In the genomic region with DNA sequence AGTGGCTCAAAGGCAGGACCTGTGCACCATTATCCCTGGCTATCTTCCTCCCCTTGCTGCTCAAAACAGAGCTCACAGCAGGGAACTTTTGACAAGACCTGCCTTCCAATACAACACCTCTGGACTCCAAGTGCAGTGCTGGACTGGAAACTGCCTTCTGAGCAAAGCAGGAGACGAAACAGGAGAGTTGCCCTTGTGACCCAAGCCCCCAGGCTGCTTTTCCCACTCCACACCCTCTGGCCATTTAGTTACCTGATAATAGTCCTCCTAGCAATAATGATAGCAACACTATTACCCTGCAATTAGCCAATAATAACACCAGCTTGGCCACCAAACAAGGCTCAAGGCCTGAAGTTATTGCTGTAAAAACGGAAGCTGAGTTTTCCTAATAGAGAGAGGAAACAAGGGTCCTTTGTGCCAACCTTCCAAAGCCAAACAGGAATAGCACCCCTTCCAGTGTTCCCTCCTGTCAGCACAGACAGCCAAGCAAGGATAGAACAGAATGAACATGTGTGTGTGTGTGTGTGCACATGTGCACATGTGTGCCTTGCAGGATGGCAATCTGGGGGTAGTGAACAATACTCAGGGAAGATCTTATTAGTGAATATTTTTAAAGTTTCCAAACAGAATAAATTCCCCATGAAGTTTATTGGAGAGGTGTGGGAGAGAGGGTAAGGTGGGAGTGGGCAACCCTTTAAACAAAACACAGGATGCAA, we compare ENCODE assay signal across 20 cellular contexts. TPM values are rescaled to one million over a fixed set of nuclear protein-coding genes. Genes with fewer than 3 reads are reported as not detected.
DNase-seq lines count a peak whose midpoint lies in the region; ATAC-seq, FAIRE-seq and TF ChIP-seq lines count a peak whose summit lies in the region.
"Had no signal": no experiment of that assay in that cellular context is flagged by ENCODE, and none has a peak within 500 bp of the region (broad histone marks: within the 10 kb centered on the region; RNA-seq: fewer than 3 reads in every experiment).

No MANE protein-coding gene starts in this region.

- H3K27ac ChIP-seq in HepG2 (ENCODE audit: extremely low read length, insufficient read depth, low read length) (no peak overlapping the region), right lobe of liver (no peak overlapping the region), esophagus muscularis mucosa (replicated peaks in 1 of 4) (no peak overlapping the region), vagina (no peak overlapping the region), MM.1S (ENCODE audit: low read length) (no peak overlapping the region)
- H3K27ac ChIP-seq: 22Rv1, PC-9 had no signal

- TF ChIP-seq POLR2A in HepG2 (IDR thresholded peaks at IDR 0.05; ENCODE audit: insufficient read depth in 1 of 2, low read depth in 2 of 2, low read length in 2 of 2), result no peak
- TF ChIP-seq POLR2A in right lobe of liver (IDR thresholded peaks at IDR 0.05), result no peak
- no peak for TF ChIP-seq POLR2A in esophagus muscularis mucosa (IDR thresholded peaks at IDR 0.05; ENCODE audit: low read depth)
- TF ChIP-seq POLR2A in vagina (IDR thresholded peaks at IDR 0.05), result no peak

- H3K36me3 ChIP-seq in HepG2 (replicated peaks in 1 of 2; ENCODE audit: control insufficient read depth in 1 of 2, insufficient read depth in 2 of 2, low read length in 2 of 2), result no peaks in the 10 kb centered on the region
- no peaks in the 10 kb centered on the region for H3K36me3 ChIP-seq in right lobe of liver
- no peaks in the 10 kb centered on the region for H3K36me3 ChIP-seq in esophagus muscularis mucosa
- H3K36me3 ChIP-seq in vagina, result no peaks in the 10 kb centered on the region
- H3K36me3 ChIP-seq in MM.1S (replicated peaks; ENCODE audit: insufficient read depth, low read length), result no peaks in the 10 kb centered on the region

- H3K4me1 ChIP-seq in HepG2 (ENCODE audit: insufficient read depth, low read length) (no peaks in the 10 kb centered on the region), right lobe of liver (no peaks in the 10 kb centered on the region), esophagus muscularis mucosa (no peaks in the 10 kb centered on the region), vagina (no peaks in the 10 kb centered on the region), MM.1S (ENCODE audit: low read length) (no peaks in the 10 kb centered on the region)

- no TSS peak for BruUV-seq in HepG2 (replicated peaks; lab: Mats Ljungman, UMichigan)

- H3K9ac ChIP-seq in HepG2 (ENCODE audit: insufficient read depth, low read depth, low read length) (no peak overlapping the region), MM.1S (ENCODE audit: low read length) (no peak overlapping the region)

- intact Hi-C loops in HepG2 (cut with micrococcal nuclease; ENCODE audit: unreplicated experiment) (no loop called here), right lobe of liver (cut with DNase I) (no loop called here), esophagus muscularis mucosa (cut with DNase I) (no loop called here), vagina (cut with DNase I) (no loop called here)

- H4K20me1 ChIP-seq in HepG2 (ENCODE audit: insufficient read depth, low read length) (no peaks in the 10 kb centered on the region), MM.1S (ENCODE audit: insufficient read depth, low read length) (no peaks in the 10 kb centered on the region)

- FAIRE-seq in HepG2 (lab: Jason Lieb, UNC), result no peak
- FAIRE-seq: G401.6 had no signal

- WGBS in HepG2 (ENCODE audit: low lambda C conversion rate), result 0% methylated on average over 2 of the region's 2 CpGs
- WGBS in right lobe of liver (ENCODE audit: insufficient coverage, low coverage, low lambda C conversion rate, missing lambda C conversion rate), result 44% methylated on average over 2 of the region's 2 CpGs
- WGBS in esophagus muscularis mucosa, result 61% methylated on average over 2 of the region's 2 CpGs

- POLR2A ChIA-PET in HepG2 (lab: Yijun Ruan, JAX), result no interaction called here

- in situ Hi-C loops in HepG2 (cut with HindIII; ENCODE audit: extremely low pct_ligation_motif_present, low pct_unique_long_range_greater_than_20kb), result no loop called here

- no peak overlapping the region for H3K4me3 ChIP-seq in HepG2 (replicated peaks in 1 of 3; ENCODE audit: insufficient read depth in 1 of 3, low read depth in 2 of 3, low read length in 3 of 3)
- no peak overlapping the region for H3K4me3 ChIP-seq in right lobe of liver
- no peak overlapping the region for H3K4me3 ChIP-seq in esophagus muscularis mucosa
- no peak overlapping the region for H3K4me3 ChIP-seq in vagina
- no peak overlapping the region for H3K4me3 ChIP-seq in MM.1S (ENCODE audit: low read length)
- H3K4me3 ChIP-seq: PC-9 had no signal

- TF ChIP-seq RAD21 in HepG2 (CRISPR knock-in tag; IDR thresholded peaks at IDR 0.05), result no peak

- H3K4me2 ChIP-seq in HepG2 (ENCODE audit: low read depth, low read length) (no peak overlapping the region), MM.1S (ENCODE audit: low read depth, low read length) (no peak overlapping the region)
- H3K4me2 ChIP-seq: PC-9 had no signal

- H3K79me2 ChIP-seq in HepG2 (ENCODE audit: insufficient read depth, low read length), result no peaks in the 10 kb centered on the region
- H3K79me2 ChIP-seq in MM.1S (ENCODE audit: low read length), result no peaks in the 10 kb centered on the region

- no peak for TF ChIP-seq EP300 in HepG2 (IDR thresholded peaks at IDR 0.05; ENCODE audit: low read depth in 2 of 2, low read length in 2 of 2)
- TF ChIP-seq EP300 in HepG2 (CRISPR knock-in tag; IDR thresholded peaks at IDR 0.05; ENCODE audit: borderline replicate concordance), result no peak
- no peak for TF ChIP-seq EP300 in esophagus muscularis mucosa (IDR thresholded peaks at IDR 0.05)

- H3K9me2 ChIP-seq in MM.1S (replicated peaks; ENCODE audit: insufficient read depth, low read length), result no peaks in the 10 kb centered on the region

- peak in 2 of 3 experiments; percentile 29 to 45 for DNase-seq in NCI-H1417 (lab: John Stamatoyannopoulos, UW)
- no peak for DNase-seq in NCI-H1417 treated with DMSO at 0.1 percent for 48 hours (lab: John Stamatoyannopoulos, UW)
- no peak for DNase-seq in HepG2 (ENCODE audit: low spot score)
- no peak for DNase-seq in right lobe of liver
- peak; percentile 88 for DNase-seq in esophagus muscularis mucosa (ENCODE audit: extremely low spot score)
- DNase-seq in vagina (ENCODE audit: extremely low spot score in 2 of 2), result peak; percentile 42 to 49
- no peak for DNase-seq in MM.1S
- DNase-seq: CD8-positive, alpha-beta memory T cell; DND-41; KBM-7; NCI-H1436 treated with DMSO at 0.1 percent for 48 hours; NCI-H2081; NCI-H82; PC-9 had no signal

- no peaks in the 10 kb centered on the region for H3K9me3 ChIP-seq in HepG2 (ENCODE audit: low read length)
- H3K9me3 ChIP-seq in right lobe of liver, result no peaks in the 10 kb centered on the region
- no peaks in the 10 kb centered on the region for H3K9me3 ChIP-seq in esophagus muscularis mucosa
- H3K9me3 ChIP-seq in vagina, result no peaks in the 10 kb centered on the region
- no peaks in the 10 kb centered on the region for H3K9me3 ChIP-seq in MM.1S (replicated peaks; ENCODE audit: insufficient read depth, low read length)

- H2AFZ ChIP-seq in HepG2 (ENCODE audit: low read length) (no peak overlapping the region), MM.1S (ENCODE audit: low read length) (no peak overlapping the region)
- H2AFZ ChIP-seq: PC-9 had no signal

- H3F3A ChIP-seq in MM.1S (ENCODE audit: insufficient read depth, low read length), result no peaks in the 10 kb centered on the region

- CTCF ChIA-PET in HepG2 (lab: Yijun Ruan, JAX; ENCODE audit: low intra/inter-chr PET ratio, low total read pairs), result no interaction called here

- TF ChIP-seq CTCF in HepG2 (CRISPR knock-in tag; IDR thresholded peaks at IDR 0.05) (no peak), right lobe of liver (IDR thresholded peaks at IDR 0.05) (no peak), esophagus muscularis mucosa (IDR thresholded peaks at IDR 0.05) (no peak), vagina (IDR thresholded peaks at IDR 0.05) (no peak), MM.1S (IDR thresholded peaks at IDR 0.05; ENCODE audit: low read length) (no peak)

- H3K27me3 ChIP-seq in HepG2 (ENCODE audit: control insufficient read depth in 1 of 2, insufficient read depth in 2 of 2, low read length in 2 of 2), result peaks cover 0 to 14% of the 10 kb centered on the region in 2 experiments; a peak in 2 of 5 replicates
- H3K27me3 ChIP-seq in right lobe of liver, result no peaks in the 10 kb centered on the region
- no peaks in the 10 kb centered on the region for H3K27me3 ChIP-seq in esophagus muscularis mucosa
- H3K27me3 ChIP-seq in vagina, result no peaks in the 10 kb centered on the region
- H3K27me3 ChIP-seq in MM.1S (replicated peaks; ENCODE audit: insufficient read depth, low read length), result peaks cover 13% of the 10 kb centered on the region

- ATAC-seq in HepG2 (no peak), right lobe of liver (no peak), HG03039 (IDR thresholded peaks at IDR 0.05; ENCODE audit: unreplicated experiment) (no peak)

RNA-seq across cellular contexts. Expression of gene KRT73, which starts 9.2 kb away (rescaled TPM):
- total RNA-seq in HepG2 (2016; rRNA removed; fragmentation: Illumina TruSeq; extraction: Trizol) (not detected in 2 replicates), right lobe of liver (not detected), esophagus muscularis mucosa (not detected), vagina (not detected)
- total RNA-seq in HepG2 (2016; cell fraction: cytosol; rRNA removed; fragmentation: Illumina TruSeq; extraction: Trizol; ENCODE audit: low read depth), result not detected in 2 replicates
- total RNA-seq in HepG2 (2016; cell fraction: insoluble cytoplasmic fraction; rRNA removed; fragmentation: Illumina TruSeq; extraction: Trizol), result not detected in 2 replicates
- not detected in 2 replicates for total RNA-seq in HepG2 (2016; cell fraction: membrane; rRNA removed; fragmentation: Illumina TruSeq; extraction: Trizol)
- total RNA-seq in HepG2 (2016; cell fraction: nucleus; rRNA removed; fragmentation: Illumina TruSeq; extraction: Trizol), result not detected in 2 replicates
- polyA plus RNA-seq in HepG2 (2011; rRNA removed), result not detected in 2 replicates
- not detected in 2 replicates for polyA plus RNA-seq in HepG2 (2011; cell fraction: cytosol; rRNA removed)
- not detected in 2 replicates for polyA plus RNA-seq in HepG2 (2011; cell fraction: nucleus; rRNA removed)
- polyA plus RNA-seq in HepG2 (2012), result not detected in 2 replicates
- not detected in 2 replicates for polyA plus RNA-seq in HepG2 (2016; cell fraction: cytosol; fragmentation: Illumina TruSeq; extraction: Trizol; ENCODE audit: low read depth)
- not detected in 2 replicates for polyA plus RNA-seq in HepG2 (2016; cell fraction: insoluble cytoplasmic fraction; fragmentation: Illumina TruSeq; extraction: Trizol; ENCODE audit: low read depth)
- not detected in 2 replicates for polyA plus RNA-seq in HepG2 (2016; cell fraction: membrane; fragmentation: Illumina TruSeq; extraction: Trizol; ENCODE audit: low read depth)
- not detected in 2 replicates for polyA plus RNA-seq in HepG2 (2016; cell fraction: nucleus; fragmentation: Illumina TruSeq; extraction: Trizol; ENCODE audit: insufficient read depth, low read depth)
- polyA minus RNA-seq in HepG2 (2011; rRNA and poly(A)+ RNA removed; ENCODE audit: low replicate concordance), result not detected in 2 replicates
- not detected in 2 replicates for polyA minus RNA-seq in HepG2 (2011; cell fraction: cytosol; rRNA and poly(A)+ RNA removed)
- polyA minus RNA-seq in HepG2 (2011; cell fraction: nucleus; rRNA and poly(A)+ RNA removed), result not detected in 2 replicates
- total RNA-seq: NCI-H460, PC-9 had no signal
- polyA plus RNA-seq: AG04450, BJ had no signal

RNA-seq across cellular contexts. Expression of gene KRT2, which starts 24.5 kb away (rescaled TPM):
- total RNA-seq in HepG2 (2016; rRNA removed; fragmentation: Illumina TruSeq; extraction: Trizol), result not detected in 2 replicates
- not detected in 2 replicates for total RNA-seq in HepG2 (2016; cell fraction: cytosol; rRNA removed; fragmentation: Illumina TruSeq; extraction: Trizol; ENCODE audit: low read depth)
- not detected in 2 replicates for total RNA-seq in HepG2 (2016; cell fraction: insoluble cytoplasmic fraction; rRNA removed; fragmentation: Illumina TruSeq; extraction: Trizol)
- not detected in 2 replicates for total RNA-seq in HepG2 (2016; cell fraction: membrane; rRNA removed; fragmentation: Illumina TruSeq; extraction: Trizol)
- not detected in 2 replicates for total RNA-seq in HepG2 (2016; cell fraction: nucleus; rRNA removed; fragmentation: Illumina TruSeq; extraction: Trizol)
- polyA plus RNA-seq in HepG2 (2011; rRNA removed), result not detected in 2 replicates
- polyA plus RNA-seq in HepG2 (2011; cell fraction: cytosol; rRNA removed), result not detected in 2 replicates
- polyA plus RNA-seq in HepG2 (2011; cell fraction: nucleus; rRNA removed), result not detected in 2 replicates
- not detected in 2 replicates for polyA plus RNA-seq in HepG2 (2012)
- not detected in 2 replicates for polyA plus RNA-seq in HepG2 (2016; cell fraction: cytosol; fragmentation: Illumina TruSeq; extraction: Trizol; ENCODE audit: low read depth)
- polyA plus RNA-seq in HepG2 (2016; cell fraction: insoluble cytoplasmic fraction; fragmentation: Illumina TruSeq; extraction: Trizol; ENCODE audit: low read depth), result not detected in 2 replicates
- not detected in 2 replicates for polyA plus RNA-seq in HepG2 (2016; cell fraction: membrane; fragmentation: Illumina TruSeq; extraction: Trizol; ENCODE audit: low read depth)
- not detected in 2 replicates for polyA plus RNA-seq in HepG2 (2016; cell fraction: nucleus; fragmentation: Illumina TruSeq; extraction: Trizol; ENCODE audit: insufficient read depth, low read depth)
- not detected in 2 replicates for polyA minus RNA-seq in HepG2 (2011; rRNA and poly(A)+ RNA removed; ENCODE audit: low replicate concordance)
- polyA minus RNA-seq in HepG2 (2011; cell fraction: cytosol; rRNA and poly(A)+ RNA removed), result not detected in 2 replicates
- polyA minus RNA-seq in HepG2 (2011; cell fraction: nucleus; rRNA and poly(A)+ RNA removed), result not detected in 2 replicates
- not detected for total RNA-seq in right lobe of liver
- total RNA-seq in esophagus muscularis mucosa, result not detected
- total RNA-seq in vagina, result 2.0 TPM
- total RNA-seq: CD8-positive, alpha-beta memory T cell; NCI-H460; PC-9 had no signal
- polyA plus RNA-seq: AG04450, BJ had no signal

RNA-seq across cellular contexts. Expression of gene KRT72, which starts 26.3 kb away (rescaled TPM):
- not detected in 2 replicates for total RNA-seq in HepG2 (2016; rRNA removed; fragmentation: Illumina TruSeq; extraction: Trizol)
- total RNA-seq in HepG2 (2016; cell fraction: cytosol; rRNA removed; fragmentation: Illumina TruSeq; extraction: Trizol; ENCODE audit: low read depth), result not detected in 2 replicates
- not detected in 2 replicates for total RNA-seq in HepG2 (2016; cell fraction: insoluble cytoplasmic fraction; rRNA removed; fragmentation: Illumina TruSeq; extraction: Trizol)
- total RNA-seq in HepG2 (2016; cell fraction: membrane; rRNA removed; fragmentation: Illumina TruSeq; extraction: Trizol), result not detected in 2 replicates
- not detected in 2 replicates for total RNA-seq in HepG2 (2016; cell fraction: nucleus; rRNA removed; fragmentation: Illumina TruSeq; extraction: Trizol)
- polyA plus RNA-seq in HepG2 (2011; rRNA removed), result not detected in 2 replicates
- polyA plus RNA-seq in HepG2 (2011; cell fraction: cytosol; rRNA removed), result not detected in 2 replicates
- not detected in 2 replicates for polyA plus RNA-seq in HepG2 (2011; cell fraction: nucleus; rRNA removed)
- polyA plus RNA-seq in HepG2 (2012), result not detected in 2 replicates
- not detected in 2 replicates for polyA plus RNA-seq in HepG2 (2016; cell fraction: cytosol; fragmentation: Illumina TruSeq; extraction: Trizol; ENCODE audit: low read depth)
- polyA plus RNA-seq in HepG2 (2016; cell fraction: insoluble cytoplasmic fraction; fragmentation: Illumina TruSeq; extraction: Trizol; ENCODE audit: low read depth), result not detected in 2 replicates
- polyA plus RNA-seq in HepG2 (2016; cell fraction: membrane; fragmentation: Illumina TruSeq; extraction: Trizol; ENCODE audit: low read depth), result not detected in 2 replicates
- polyA plus RNA-seq in HepG2 (2016; cell fraction: nucleus; fragmentation: Illumina TruSeq; extraction: Trizol; ENCODE audit: insufficient read depth, low read depth), result not detected in 2 replicates
- polyA minus RNA-seq in HepG2 (2011; rRNA and poly(A)+ RNA removed; ENCODE audit: low replicate concordance), result not detected in 2 replicates
- polyA minus RNA-seq in HepG2 (2011; cell fraction: cytosol; rRNA and poly(A)+ RNA removed), result not detected in 2 replicates
- polyA minus RNA-seq in HepG2 (2011; cell fraction: nucleus; rRNA and poly(A)+ RNA removed), result not detected in 2 replicates
- not detected for total RNA-seq in right lobe of liver
- total RNA-seq in esophagus muscularis mucosa, result not detected
- total RNA-seq in vagina, result not detected
- total RNA-seq: CD8-positive, alpha-beta memory T cell; NCI-H460; PC-9 had no signal
- polyA plus RNA-seq: AG04450; BJ; CD8-positive, alpha-beta memory T cell had no signal

RNA-seq across cellular contexts. Expression of gene KRT1, which starts 52.7 kb away (rescaled TPM):
- total RNA-seq in HepG2 (2016; rRNA removed; fragmentation: Illumina TruSeq; extraction: Trizol) (not detected in 2 replicates), right lobe of liver (not detected), esophagus muscularis mucosa (not detected), vagina (886 TPM)
- not detected in 2 replicates for total RNA-seq in HepG2 (2016; cell fraction: cytosol; rRNA removed; fragmentation: Illumina TruSeq; extraction: Trizol; ENCODE audit: low read depth)
- not detected in 2 replicates for total RNA-seq in HepG2 (2016; cell fraction: insoluble cytoplasmic fraction; rRNA removed; fragmentation: Illumina TruSeq; extraction: Trizol)
- total RNA-seq in HepG2 (2016; cell fraction: membrane; rRNA removed; fragmentation: Illumina TruSeq; extraction: Trizol), result not detected in 2 replicates
- total RNA-seq in HepG2 (2016; cell fraction: nucleus; rRNA removed; fragmentation: Illumina TruSeq; extraction: Trizol), result not detected in 2 replicates
- polyA plus RNA-seq in HepG2 (2011; rRNA removed), result not detected in 2 replicates
- polyA plus RNA-seq in HepG2 (2011; cell fraction: cytosol; rRNA removed), result not detected in 2 replicates
- polyA plus RNA-seq in HepG2 (2011; cell fraction: nucleus; rRNA removed), result not detected in 2 replicates
- not detected in 2 replicates for polyA plus RNA-seq in HepG2 (2012)
- not detected in 2 replicates for polyA plus RNA-seq in HepG2 (2016; cell fraction: cytosol; fragmentation: Illumina TruSeq; extraction: Trizol; ENCODE audit: low read depth)
- not detected in 2 replicates for polyA plus RNA-seq in HepG2 (2016; cell fraction: insoluble cytoplasmic fraction; fragmentation: Illumina TruSeq; extraction: Trizol; ENCODE audit: low read depth)
- not detected in 2 replicates for polyA plus RNA-seq in HepG2 (2016; cell fraction: membrane; fragmentation: Illumina TruSeq; extraction: Trizol; ENCODE audit: low read depth)
- not detected in 2 replicates for polyA plus RNA-seq in HepG2 (2016; cell fraction: nucleus; fragmentation: Illumina TruSeq; extraction: Trizol; ENCODE audit: insufficient read depth, low read depth)
- polyA minus RNA-seq in HepG2 (2011; rRNA and poly(A)+ RNA removed; ENCODE audit: low replicate concordance), result not detected in 2 replicates
- polyA minus RNA-seq in HepG2 (2011; cell fraction: cytosol; rRNA and poly(A)+ RNA removed), result not detected in 2 replicates
- not detected in 2 replicates for polyA minus RNA-seq in HepG2 (2011; cell fraction: nucleus; rRNA and poly(A)+ RNA removed)
- total RNA-seq: CD8-positive, alpha-beta memory T cell; NCI-H460; PC-9 had no signal
- polyA plus RNA-seq: AG04450, BJ had no signal

RNA-seq across cellular contexts. Expression of gene KRT74, which starts 53.9 kb away (rescaled TPM):
- total RNA-seq in HepG2 (2016; rRNA removed; fragmentation: Illumina TruSeq; extraction: Trizol) (not detected in 2 replicates), right lobe of liver (not detected), esophagus muscularis mucosa (not detected), vagina (not detected)
- not detected in 2 replicates for total RNA-seq in HepG2 (2016; cell fraction: cytosol; rRNA removed; fragmentation: Illumina TruSeq; extraction: Trizol; ENCODE audit: low read depth)
- not detected in 2 replicates for total RNA-seq in HepG2 (2016; cell fraction: insoluble cytoplasmic fraction; rRNA removed; fragmentation: Illumina TruSeq; extraction: Trizol)
- not detected in 2 replicates for total RNA-seq in HepG2 (2016; cell fraction: membrane; rRNA removed; fragmentation: Illumina TruSeq; extraction: Trizol)
- total RNA-seq in HepG2 (2016; cell fraction: nucleus; rRNA removed; fragmentation: Illumina TruSeq; extraction: Trizol), result not detected in 2 replicates
- not detected in 2 replicates for polyA plus RNA-seq in HepG2 (2011; rRNA removed)
- polyA plus RNA-seq in HepG2 (2011; cell fraction: cytosol; rRNA removed), result not detected in 2 replicates
- not detected in 2 replicates for polyA plus RNA-seq in HepG2 (2011; cell fraction: nucleus; rRNA removed)
- not detected in 2 replicates for polyA plus RNA-seq in HepG2 (2012)
- not detected in 2 replicates for polyA plus RNA-seq in HepG2 (2016; cell fraction: cytosol; fragmentation: Illumina TruSeq; extraction: Trizol; ENCODE audit: low read depth)
- polyA plus RNA-seq in HepG2 (2016; cell fraction: insoluble cytoplasmic fraction; fragmentation: Illumina TruSeq; extraction: Trizol; ENCODE audit: low read depth), result not detected in 2 replicates
- polyA plus RNA-seq in HepG2 (2016; cell fraction: membrane; fragmentation: Illumina TruSeq; extraction: Trizol; ENCODE audit: low read depth), result not detected in 2 replicates
- polyA plus RNA-seq in HepG2 (2016; cell fraction: nucleus; fragmentation: Illumina TruSeq; extraction: Trizol; ENCODE audit: insufficient read depth, low read depth), result not detected in 2 replicates
- not detected in 2 replicates for polyA minus RNA-seq in HepG2 (2011; rRNA and poly(A)+ RNA removed; ENCODE audit: low replicate concordance)
- not detected in 2 replicates for polyA minus RNA-seq in HepG2 (2011; cell fraction: cytosol; rRNA and poly(A)+ RNA removed)
- not detected in 2 replicates for polyA minus RNA-seq in HepG2 (2011; cell fraction: nucleus; rRNA and poly(A)+ RNA removed)
- total RNA-seq: CD8-positive, alpha-beta memory T cell; NCI-H460; PC-9 had no signal
- polyA plus RNA-seq: AG04450; BJ; CD8-positive, alpha-beta memory T cell had no signal

Comparison
In these comparisons a context has a peak if more than half of its experiments do, and no peak if none do; other contexts are left out.
1. DNase-seq: peak in NCI-H1417 (2 of 3), esophagus muscularis mucosa (single experiment) and vagina (2 of 2); none in NCI-H1417 treated with DMSO at 0.1 percent for 48 hours (single experiment), HepG2 (single experiment), right lobe of liver (0 of 3) and MM.1S (single experiment).